In genomic region chr11:125313271-125314222, GRCh38 we compare ENCODE assay signal across 18 cellular contexts.
DNase-seq lines count a peak whose midpoint lies in the region; ATAC-seq lines count a peak whose summit lies in the region.
"Had no signal": no experiment of that assay in that cellular context is flagged by ENCODE, and none has a peak within 500 bp of the region (broad histone marks: within the 10 kb centered on the region; RNA-seq: fewer than 3 reads in every experiment).

No MANE protein-coding gene starts in this region.

- no peak overlapping the region for H3K27ac Mint-ChIP-seq in stimulated activated naive CD8-positive, alpha-beta T cell treated with anti-CD3 and anti-CD28 coated beads, Interleukin-15, amount 100 ng/mL, for 72 hours
- H3K27ac Mint-ChIP-seq: activated CD4-positive, alpha-beta memory T cell treated with anti-CD3 and anti-CD28 coated beads for 36 hours; activated naive CD4-positive, alpha-beta T cell treated with anti-CD3 and anti-CD28 coated beads for 36 hours had no signal

- ATAC-seq in stimulated activated naive CD8-positive, alpha-beta T cell treated with anti-CD3 and anti-CD28 coated beads, Interleukin-15, Interleukin-2, amounts not matched to agents 100 U/mL and 50 U/mL, for 24 hours = peak; percentile 14
- no peak for ATAC-seq in stimulated activated naive CD8-positive, alpha-beta T cell treated with anti-CD3 and anti-CD28 coated beads, Interleukin-15, amount 100 ng/mL, for 72 hours
- ATAC-seq in HG03432 (IDR thresholded peaks at IDR 0.05; ENCODE audit: unreplicated experiment) = no peak

- H3K4me3 Mint-ChIP-seq in stimulated activated naive CD8-positive, alpha-beta T cell treated with anti-CD3 and anti-CD28 coated beads, Interleukin-15, amount 100 ng/mL, for 72 hours = no peak overlapping the region
- H3K4me3 Mint-ChIP-seq: activated CD4-positive, alpha-beta memory T cell treated with anti-CD3 and anti-CD28 coated beads for 36 hours; activated naive CD4-positive, alpha-beta T cell treated with anti-CD3 and anti-CD28 coated beads for 36 hours had no signal

- H3K9me3 Mint-ChIP-seq in stimulated activated naive CD8-positive, alpha-beta T cell treated with anti-CD3 and anti-CD28 coated beads, Interleukin-15, amount 100 ng/mL, for 72 hours = no peaks in the 10 kb centered on the region
- H3K9me3 Mint-ChIP-seq: activated CD4-positive, alpha-beta memory T cell treated with anti-CD3 and anti-CD28 coated beads for 36 hours; activated naive CD4-positive, alpha-beta T cell treated with anti-CD3 and anti-CD28 coated beads for 36 hours had no signal

- no peak for DNase-seq in stimulated activated naive CD8-positive, alpha-beta T cell treated with anti-CD3 and anti-CD28 coated beads, Interleukin-15, Interleukin-2, amounts not matched to agents 100 U/mL and 50 U/mL, for 24 hours
- no peak for DNase-seq in stimulated activated naive CD8-positive, alpha-beta T cell treated with anti-CD3 and anti-CD28 coated beads, Interleukin-15, amount 100 ng/mL, for 72 hours
- DNase-seq in dermis blood vessel endothelial cell = peak; percentile 91
- peak; percentile 5 for DNase-seq in kidney tubule cell (ENCODE audit: low spot score)
- peak; percentile 15 for DNase-seq in stromal cell of bone marrow (ENCODE audit: low read depth)
- no peak for DNase-seq in dedifferentiated amniotic fluid mesenchymal stem cell (ENCODE audit: extremely low spot score)
- no peak for DNase-seq in DMS114 treated with DMSO at 0.1 percent for 48 hours (lab: John Stamatoyannopoulos, UW; ENCODE audit: unreplicated experiment)
- DNase-seq: ACHN; activated CD4-positive, alpha-beta memory T cell treated with anti-CD3 and anti-CD28 coated beads for 36 hours; activated naive CD4-positive, alpha-beta T cell treated with anti-CD3 and anti-CD28 coated beads for 36 hours; activated T-cell treated with anti-CD3 and anti-CD28 coated beads, Interleukin-2, amount 50 U/mL, for 1 hour; effector CD4-positive, alpha-beta T cell; NCI-H1930; NCI-H510A; right lobe of liver; stomach; T-helper 1 cell had no signal

- no peaks in the 10 kb centered on the region for H3K4me1 Mint-ChIP-seq in stimulated activated naive CD8-positive, alpha-beta T cell treated with anti-CD3 and anti-CD28 coated beads, Interleukin-15, amount 100 ng/mL, for 72 hours

- H3K27me3 Mint-ChIP-seq in stimulated activated naive CD8-positive, alpha-beta T cell treated with anti-CD3 and anti-CD28 coated beads, Interleukin-15, amount 100 ng/mL, for 72 hours = peaks cover 44% of the 10 kb centered on the region

Comparison
In these comparisons a context has a peak if more than half of its experiments do, and no peak if none do; other contexts are left out.
1. DNase-seq: peak in dermis blood vessel endothelial cell (single experiment), kidney tubule cell (single experiment) and stromal cell of bone marrow (single experiment); none in stimulated activated naive CD8-positive, alpha-beta T cell treated with anti-CD3 and anti-CD28 coated beads, Interleukin-15, Interleukin-2, amounts not matched to agents 100 U/mL and 50 U/mL, for 24 hours (single experiment), stimulated activated naive CD8-positive, alpha-beta T cell treated with anti-CD3 and anti-CD28 coated beads, Interleukin-15, amount 100 ng/mL, for 72 hours (0 of 2), dedifferentiated amniotic fluid mesenchymal stem cell (single experiment) and DMS114 treated with DMSO at 0.1 percent for 48 hours (single experiment).